Comparison of ENCODE assay signal across 8 cellular contexts in genomic region chr9:122370303-122370702, GRCh38. TPM values are rescaled to one million over a fixed set of nuclear protein-coding genes. Genes with fewer than 3 reads are reported as not detected.
DNase-seq lines count a peak whose midpoint lies in the region; ATAC-seq and TF ChIP-seq lines count a peak whose summit lies in the region.

No MANE protein-coding gene starts in this region.

- no peak overlapping the region for H3K27ac ChIP-seq in MM.1S (ENCODE audit: low read length)

- peaks cover 7% of the 10 kb centered on the region for H3F3A ChIP-seq in MM.1S (ENCODE audit: insufficient read depth, low read length)

- H3K9me3 Mint-ChIP-seq in effector memory CD8-positive, alpha-beta T cell = no peaks in the 10 kb centered on the region

- peak overlapping the region; percentile 74 to 83 for H3K4me3 Mint-ChIP-seq in effector memory CD8-positive, alpha-beta T cell

- peak overlapping the region; percentile 12; the same call in 1 of the 2 replicates for H3K9ac ChIP-seq in MM.1S (ENCODE audit: low read length)

- H3K27ac Mint-ChIP-seq in effector memory CD8-positive, alpha-beta T cell = peak overlapping the region in 1 of 2 donors; percentile 41

- ATAC-seq in GM21381 (IDR thresholded peaks at IDR 0.05; ENCODE audit: unreplicated experiment) (peak; percentile 36), GM18520 (IDR thresholded peaks at IDR 0.05; ENCODE audit: unreplicated experiment) (no peak)
- ATAC-seq in effector memory CD8-positive, alpha-beta T cell (replicated peaks) = no peak

- DNase-seq in MM.1S (peak; percentile 15), skeletal muscle cell (ENCODE audit: low read depth) (no peak), NCI-H128 (lab: John Stamatoyannopoulos, UW; ENCODE audit: unreplicated experiment) (no peak), SK-N-DZ (ENCODE audit: low spot score) (no peak)
- no peak for DNase-seq in effector memory CD8-positive, alpha-beta T cell
- DNase-seq in stimulated activated CD4-positive, alpha-beta T cell treated with anti-CD3 and anti-CD28 coated beads, Interleukin-4, amount 100 ng/mL, for 4 hours = no peak

- H3K36me3 Mint-ChIP-seq in effector memory CD8-positive, alpha-beta T cell (ENCODE audit: insufficient read depth) = no peaks in the 10 kb centered on the region

- H3K9me2 ChIP-seq in MM.1S (replicated peaks; ENCODE audit: insufficient read depth, low read length) = no peaks in the 10 kb centered on the region

- TF ChIP-seq CTCF in MM.1S (IDR thresholded peaks at IDR 0.05; ENCODE audit: low read length) = no peak

- no peaks in the 10 kb centered on the region for H4K20me1 ChIP-seq in MM.1S (ENCODE audit: insufficient read depth, low read length)

- H3K27me3 Mint-ChIP-seq in effector memory CD8-positive, alpha-beta T cell = peaks cover 17 to 58% of the 10 kb centered on the region in 2 donors

- H3K4me2 ChIP-seq in MM.1S (ENCODE audit: low read depth, low read length) = peak overlapping the region; percentile 99

- H3K27me3 ChIP-seq in MM.1S (replicated peaks; ENCODE audit: insufficient read depth, low read length) = peaks cover 6% of the 10 kb centered on the region

- no peaks in the 10 kb centered on the region for H3K79me2 ChIP-seq in MM.1S (ENCODE audit: low read length)

- no peaks in the 10 kb centered on the region for H3K36me3 ChIP-seq in MM.1S (replicated peaks; ENCODE audit: insufficient read depth, low read length)

- no peaks in the 10 kb centered on the region for H3K9me3 ChIP-seq in MM.1S (replicated peaks; ENCODE audit: insufficient read depth, low read length)

- peaks cover 9 to 11% of the 10 kb centered on the region in 2 donors for H3K4me1 Mint-ChIP-seq in effector memory CD8-positive, alpha-beta T cell (ENCODE audit: low read depth in 2 of 2)

- peaks cover 23% of the 10 kb centered on the region; the same call in 1 of the 2 replicates for H3K4me1 ChIP-seq in MM.1S (ENCODE audit: low read length)

- H3K4me3 ChIP-seq in MM.1S (ENCODE audit: low read length) (peak overlapping the region; percentile 66), skeletal muscle cell (ENCODE audit: low read depth, low read length) (peak overlapping the region; percentile 49)

- H2AFZ ChIP-seq in MM.1S (ENCODE audit: low read length) = peak overlapping the region; percentile 75

RNA-seq across cellular contexts. Expression of gene PTGS1, which starts 0.5 kb away (rescaled TPM):
- not detected in 2 replicates for polyA plus RNA-seq in SK-N-DZ (2014; cell fraction: cytosol; rRNA removed)
- not detected in 2 replicates for polyA plus RNA-seq in SK-N-DZ (2014; cell fraction: nucleus; rRNA removed)
